18 cellular contexts compared by ENCODE assay signal in genomic region chr1:153939476-153939875, GRCh38.
"Had no signal": no experiment of that assay in that cellular context is flagged by ENCODE, and none has a peak within 500 bp of the region (broad histone marks: within the 10 kb centered on the region; RNA-seq: fewer than 3 reads in every experiment).

No MANE protein-coding gene starts in this region.

- H3K4me3 ChIP-seq: gastrocnemius medialis, left ventricle myocardium inferior, mucosa of descending colon, SJSA1 had no signal

- H3K27ac Mint-ChIP-seq: progenitor cell of endocrine pancreas had no signal

- H3K9me3 ChIP-seq: gastrocnemius medialis, left ventricle myocardium inferior, mucosa of descending colon, SJSA1 had no signal

- H3K9me3 Mint-ChIP-seq: naive B cell had no signal

- DNase-seq: activated CD4-positive, alpha-beta T cell treated with anti-CD3 and anti-CD28 coated beads, Interleukin-2, amount 50 U/mL, for 48 hours; activated gamma-delta T cell treated with Interleukin-2 at 50 U/mL for 16 hours; brain microvascular endothelial cell; central memory CD4-positive, alpha-beta T cell; gastrocnemius medialis; head of caudate nucleus; kidney glomerular epithelial cell; left ventricle myocardium inferior; mucosa of descending colon; naive B cell; occipital lobe; stimulated activated CD4-positive, alpha-beta T cell treated with anti-CD3 and anti-CD28 coated beads, Interleukin-12 subunit alpha, Interleukin-12 subunit beta, amount 100 ng/mL, for 4 hours; stimulated activated CD4-positive, alpha-beta T cell treated with anti-CD3 and anti-CD28 coated beads, Interleukin-1b, Interleukin-23, amount 100 ng/mL, for 48 hours; SW 1271; WERI-Rb-1 had no signal

- H3K27me3 ChIP-seq: brain microvascular endothelial cell, gastrocnemius medialis, SJSA1 had no signal

- H3K27ac ChIP-seq: brain microvascular endothelial cell, gastrocnemius medialis, left ventricle myocardium inferior, SJSA1, WERI-Rb-1 had no signal

- H3K4me1 ChIP-seq: SJSA1 had no signal

- H3K27me3 Mint-ChIP-seq: naive B cell, progenitor cell of endocrine pancreas had no signal

- ATAC-seq: esophagus mucosa, gastrocnemius medialis, mucosa of descending colon had no signal
